29 cellular contexts compared by ENCODE assay signal in the genomic region with DNA sequence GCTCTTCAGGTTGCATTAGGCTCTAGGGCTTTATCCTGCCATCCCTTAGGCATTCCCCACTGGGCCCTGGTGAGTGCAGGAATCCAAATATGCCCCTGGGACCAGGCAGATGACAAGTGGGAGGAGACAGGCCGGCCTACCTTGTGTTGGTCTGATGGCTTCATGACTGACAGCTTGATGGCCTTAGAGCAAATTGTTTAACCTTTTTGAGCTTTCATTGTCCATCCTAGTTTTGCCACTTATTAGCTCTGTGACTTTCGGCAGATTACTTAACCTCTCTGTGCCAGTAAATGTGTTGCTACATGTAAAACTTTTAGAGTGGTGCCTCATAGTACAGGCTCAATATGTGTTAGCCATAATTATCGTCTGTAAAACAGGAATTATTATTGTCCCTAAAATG.
"Had no signal": no experiment of that assay in that cellular context is flagged by ENCODE, and none has a peak within 500 bp of the region (broad histone marks: within the 10 kb centered on the region; RNA-seq: fewer than 3 reads in every experiment).

No MANE protein-coding gene starts in this region.

- H3K36me3 ChIP-seq: breast epithelium, heart right ventricle, neutrophil, ovary, prostate gland, thoracic aorta, upper lobe of left lung had no signal

- H3K27ac Mint-ChIP-seq: activated naive CD4-positive, alpha-beta T cell treated with anti-CD3 and anti-CD28 coated beads, Interleukin-2, amount 10 ng/mL, durations not matched to agents 7 days and 5 days; mesothelial cell of epicardium; naive B cell; stimulated activated effector memory CD8-positive, alpha-beta T cell treated with anti-CD3 and anti-CD28 coated beads, Interleukin-12 subunit alpha, Interleukin-12 subunit beta, amount 100 ng/mL, for 72 hours; stimulated activated naive CD8-positive, alpha-beta T cell treated with anti-CD3 and anti-CD28 coated beads, Interleukin-15, Interleukin-2, amounts not matched to agents 100 ng/mL and 50 ng/mL, for 24 hours; T-cell had no signal

- H3K27ac ChIP-seq: neutrophil, ovary, prostate gland, thoracic aorta, upper lobe of left lung, VCaP had no signal

- H3K36me3 Mint-ChIP-seq: activated naive CD4-positive, alpha-beta T cell treated with anti-CD3 and anti-CD28 coated beads, Interleukin-2, amount 10 ng/mL, durations not matched to agents 7 days and 5 days; mesothelial cell of epicardium; naive B cell; stimulated activated effector memory CD8-positive, alpha-beta T cell treated with anti-CD3 and anti-CD28 coated beads, Interleukin-12 subunit alpha, Interleukin-12 subunit beta, amount 100 ng/mL, for 72 hours; T-cell had no signal

- H3K4me3 Mint-ChIP-seq: activated naive CD4-positive, alpha-beta T cell treated with anti-CD3 and anti-CD28 coated beads, Interleukin-2, amount 10 ng/mL, durations not matched to agents 7 days and 5 days; mesothelial cell of epicardium; naive B cell; nephron progenitor cell; stimulated activated effector memory CD8-positive, alpha-beta T cell treated with anti-CD3 and anti-CD28 coated beads, Interleukin-12 subunit alpha, Interleukin-12 subunit beta, amount 100 ng/mL, for 72 hours; stimulated activated naive CD8-positive, alpha-beta T cell treated with anti-CD3 and anti-CD28 coated beads, Interleukin-15, Interleukin-2, amounts not matched to agents 100 ng/mL and 50 ng/mL, for 24 hours; T-cell had no signal

- H3K4me3 ChIP-seq: heart right ventricle, ovary, prostate gland, skin epidermis, thoracic aorta, upper lobe of left lung had no signal

- ATAC-seq: esophagus mucosa; heart right ventricle; left cardiac atrium; left ventricle myocardium superior; sciatic nerve; stimulated activated effector memory CD8-positive, alpha-beta T cell treated with anti-CD3 and anti-CD28 coated beads, Interleukin-12 subunit alpha, Interleukin-12 subunit beta, amount 100 ng/mL, for 72 hours; T-cell had no signal

- H3K4me1 ChIP-seq: prostate gland had no signal

- H3K27me3 ChIP-seq: ovary had no signal

- H3K9me3 ChIP-seq: breast epithelium, heart right ventricle, neutrophil, ovary, prostate gland, thoracic aorta, upper lobe of left lung had no signal

- H3K9me3 Mint-ChIP-seq: activated naive CD4-positive, alpha-beta T cell treated with anti-CD3 and anti-CD28 coated beads, Interleukin-2, amount 10 ng/mL, durations not matched to agents 7 days and 5 days; mesothelial cell of epicardium; naive B cell; nephron progenitor cell; stimulated activated effector memory CD8-positive, alpha-beta T cell treated with anti-CD3 and anti-CD28 coated beads, Interleukin-12 subunit alpha, Interleukin-12 subunit beta, amount 100 ng/mL, for 72 hours; stimulated activated naive CD8-positive, alpha-beta T cell treated with anti-CD3 and anti-CD28 coated beads, Interleukin-15, Interleukin-2, amounts not matched to agents 100 ng/mL and 50 ng/mL, for 24 hours; T-cell had no signal

- DNase-seq: activated CD4-positive, alpha-beta T cell treated with anti-CD3 and anti-CD28 coated beads for 4 hours; activated CD4-positive, alpha-beta T cell treated with anti-CD3 and anti-CD28 coated beads, Interleukin-2, amount 50 U/mL, for 4 hours; activated CD8-positive, alpha-beta memory T cell treated with anti-CD3 and anti-CD28 coated beads for 24 hours; activated gamma-delta T cell; activated naive CD4-positive, alpha-beta T cell treated with anti-CD3 and anti-CD28 coated beads, Interleukin-2, amount 10 ng/mL, durations not matched to agents 7 days and 5 days; central memory CD4-positive, alpha-beta T cell; heart right ventricle; islet precursor cell; left cardiac atrium; left ventricle myocardium superior; naive B cell; nephron progenitor cell; ovary; retina; stimulated activated CD4-positive, alpha-beta T cell treated with anti-CD3 and anti-CD28 coated beads, Interleukin-12 subunit alpha, Interleukin-12 subunit beta, amount 100 ng/mL, for 4 hours; stimulated activated CD4-positive, alpha-beta T cell treated with anti-CD3 and anti-CD28 coated beads, Interleukin-4, amount 100 ng/mL, for 24 hours; T-cell; upper lobe of left lung had no signal
